ENCODE assay signal across 28 cellular contexts in genomic region chr11:5345831-5346230, GRCh38. TPM values are rescaled to one million over a fixed set of nuclear protein-coding genes. Genes with fewer than 3 reads are reported as not detected.
"Had no signal": no experiment of that assay in that cellular context is flagged by ENCODE, and none has a peak within 500 bp of the region (broad histone marks: within the 10 kb centered on the region; RNA-seq: fewer than 3 reads in every experiment).

No MANE protein-coding gene starts in this region.

- H3K27ac ChIP-seq: ascending aorta, cardiac muscle cell, SK-N-MC, VCaP had no signal

- H3K9me3 Mint-ChIP-seq: activated CD4-positive, alpha-beta memory T cell treated with anti-CD3 and anti-CD28 coated beads, Interleukin-2, amount 10 ng/mL, durations not matched to agents 7 days and 5 days; activated naive CD4-positive, alpha-beta T cell treated with anti-CD3 and anti-CD28 coated beads, Interleukin-2, amount 50 U/mL, for 24 hours; brain; T-cell had no signal

- H3K36me3 ChIP-seq: ascending aorta, cardiac muscle cell had no signal

- H3K4me1 Mint-ChIP-seq: activated CD4-positive, alpha-beta memory T cell treated with anti-CD3 and anti-CD28 coated beads, Interleukin-2, amount 10 ng/mL, durations not matched to agents 7 days and 5 days; activated CD4-positive, alpha-beta T cell treated with anti-CD3 and anti-CD28 coated beads for 36 hours; activated naive CD4-positive, alpha-beta T cell treated with anti-CD3 and anti-CD28 coated beads, Interleukin-2, amount 50 U/mL, for 24 hours; brain; T-cell had no signal

- DNase-seq: activated CD4-positive, alpha-beta memory T cell treated with anti-CD3 and anti-CD28 coated beads, Interleukin-2, amount 10 ng/mL, durations not matched to agents 7 days and 5 days; activated CD4-positive, alpha-beta T cell treated with anti-CD3 and anti-CD28 coated beads for 36 hours; activated CD4-positive, alpha-beta T cell treated with anti-CD3 and anti-CD28 coated beads, Interleukin-2, amount 50 U/mL, for 1 hour; activated T-cell treated with anti-CD3 and anti-CD28 coated beads for 4 hours; amniotic stem cell; Kasumi-1; KBM-7; NCI-H146; NCI-H187 treated with DMSO at 0.1 percent for 48 hours; NCI-H2081 treated with DMSO at 0.1 percent for 48 hours; NCI-H2171; NCI-H345; NCI-H510A; NCI-H526 treated with DMSO at 0.1 percent for 48 hours; NCI-H82; RPMI8226; T-cell; T-helper 2 cell; T1000 had no signal

- H3K4me3 ChIP-seq: ascending aorta, cardiac muscle cell, SK-N-MC had no signal

- H3K27ac Mint-ChIP-seq: activated CD4-positive, alpha-beta memory T cell treated with anti-CD3 and anti-CD28 coated beads, Interleukin-2, amount 10 ng/mL, durations not matched to agents 7 days and 5 days; activated CD4-positive, alpha-beta T cell treated with anti-CD3 and anti-CD28 coated beads for 36 hours; activated naive CD4-positive, alpha-beta T cell treated with anti-CD3 and anti-CD28 coated beads, Interleukin-2, amount 50 U/mL, for 24 hours; brain; T-cell had no signal

- H3K36me3 Mint-ChIP-seq: activated naive CD4-positive, alpha-beta T cell treated with anti-CD3 and anti-CD28 coated beads, Interleukin-2, amount 50 U/mL, for 24 hours; brain; T-cell had no signal

- H3K9me3 ChIP-seq: ascending aorta had no signal

- H3K27me3 ChIP-seq: ascending aorta, cardiac muscle cell had no signal

- H3K4me3 Mint-ChIP-seq: activated CD4-positive, alpha-beta memory T cell treated with anti-CD3 and anti-CD28 coated beads, Interleukin-2, amount 10 ng/mL, durations not matched to agents 7 days and 5 days; activated CD4-positive, alpha-beta T cell treated with anti-CD3 and anti-CD28 coated beads for 36 hours; activated naive CD4-positive, alpha-beta T cell treated with anti-CD3 and anti-CD28 coated beads, Interleukin-2, amount 50 U/mL, for 24 hours; brain; T-cell had no signal

- H3K27me3 Mint-ChIP-seq: activated CD4-positive, alpha-beta memory T cell treated with anti-CD3 and anti-CD28 coated beads, Interleukin-2, amount 10 ng/mL, durations not matched to agents 7 days and 5 days had no signal

- H3K4me1 ChIP-seq: ascending aorta had no signal

RNA-seq across cellular contexts. Expression of gene OR51B5, which starts 2.5 kb away (rescaled TPM):
- total RNA-seq: activated CD4-positive, alpha-beta memory T cell treated with anti-CD3 and anti-CD28 coated beads, Interleukin-2, amount 10 ng/mL, durations not matched to agents 7 days and 5 days; activated CD4-positive, alpha-beta T cell treated with anti-CD3 and anti-CD28 coated beads for 36 hours; activated CD8-positive, alpha-beta memory T cell treated with anti-CD3 and anti-CD28 coated beads for 36 hours; ascending aorta; Right ventricle myocardium inferior had no signal

RNA-seq across cellular contexts. Expression of gene OR51B6, which starts 5.5 kb away (rescaled TPM):
- total RNA-seq: activated CD4-positive, alpha-beta memory T cell treated with anti-CD3 and anti-CD28 coated beads, Interleukin-2, amount 10 ng/mL, durations not matched to agents 7 days and 5 days; activated CD4-positive, alpha-beta T cell treated with anti-CD3 and anti-CD28 coated beads for 36 hours; activated CD8-positive, alpha-beta memory T cell treated with anti-CD3 and anti-CD28 coated beads for 36 hours; ascending aorta; cardiac muscle cell; OCI-LY7; Right ventricle myocardium inferior; T-cell had no signal

RNA-seq across cellular contexts. Expression of gene OR51B2, which starts 21.7 kb away (rescaled TPM):
- total RNA-seq: activated CD4-positive, alpha-beta memory T cell treated with anti-CD3 and anti-CD28 coated beads, Interleukin-2, amount 10 ng/mL, durations not matched to agents 7 days and 5 days; activated CD4-positive, alpha-beta T cell treated with anti-CD3 and anti-CD28 coated beads for 36 hours; activated CD8-positive, alpha-beta memory T cell treated with anti-CD3 and anti-CD28 coated beads for 36 hours; ascending aorta; OCI-LY7; Right ventricle myocardium inferior; T-cell had no signal

RNA-seq across cellular contexts. Expression of gene OR51M1, which starts 37.8 kb away (rescaled TPM):
- total RNA-seq: activated CD4-positive, alpha-beta memory T cell treated with anti-CD3 and anti-CD28 coated beads, Interleukin-2, amount 10 ng/mL, durations not matched to agents 7 days and 5 days; activated CD4-positive, alpha-beta T cell treated with anti-CD3 and anti-CD28 coated beads for 36 hours; activated CD8-positive, alpha-beta memory T cell treated with anti-CD3 and anti-CD28 coated beads for 36 hours; ascending aorta; cardiac muscle cell; OCI-LY7; Right ventricle myocardium inferior; T-cell had no signal

RNA-seq across cellular contexts. Expression of gene OR51B4, which starts 44.1 kb away (rescaled TPM):
- total RNA-seq: activated CD4-positive, alpha-beta memory T cell treated with anti-CD3 and anti-CD28 coated beads, Interleukin-2, amount 10 ng/mL, durations not matched to agents 7 days and 5 days; activated CD4-positive, alpha-beta T cell treated with anti-CD3 and anti-CD28 coated beads for 36 hours; activated CD8-positive, alpha-beta memory T cell treated with anti-CD3 and anti-CD28 coated beads for 36 hours; ascending aorta; OCI-LY7; Right ventricle myocardium inferior; T-cell had no signal
